Comparison of ENCODE assay signal across 1 cellular context in genomic region chr11:18578975-18579598, GRCh38.
TF ChIP-seq lines count a peak whose summit lies in the region.

No MANE protein-coding gene starts in this region.

TF ChIP-seq in GM12878, 131 proteins besides CTCF, POLR2A, EP300 and RAD21:
- TF ChIP-seq PAX5 (IDR thresholded peaks at IDR 0.05; ENCODE audit: borderline replicate concordance, low read depth, low read length) (no peak), EGR1 (IDR thresholded peaks at IDR 0.05; ENCODE audit: borderline replicate concordance in 1 of 2, low read depth in 2 of 2, low read length in 2 of 2) (no peak), SMAD5 (IDR thresholded peaks at IDR 0.05; ENCODE audit: low read depth) (no peak), MYC (IDR thresholded peaks at IDR 0.05; ENCODE audit: insufficient read depth, insufficient read length, insufficient replicate concordance, low read length, severe bottlenecking) (no peak), ZNF217 (IDR thresholded peaks at IDR 0.05) (peak; percentile 39; the same call in 1 of the 2 replicates), KAT2A (conservative IDR thresholded peaks at IDR 0.05; ENCODE audit: control insufficient read depth, low read depth, low read length) (no peak), ZSCAN29 (IDR thresholded peaks at IDR 0.05) (no peak), RUNX3 (IDR thresholded peaks at IDR 0.05; ENCODE audit: low read length) (no peak), JUNB (IDR thresholded peaks at IDR 0.05) (peak; percentile 82), ZBTB40 (IDR thresholded peaks at IDR 0.05; ENCODE audit: borderline replicate concordance) (no peak), IKZF1 (conservative IDR thresholded peaks at IDR 0.05) (0 out of 2 replicates have a peak, but pooled peaks have one; percentile 16), SMARCA5 (IDR thresholded peaks at IDR 0.05) (0 out of 2 replicates have a peak, but pooled peaks have one; percentile 23), BHLHE40 (IDR thresholded peaks at IDR 0.05; ENCODE audit: borderline replicate concordance in 1 of 2, low read depth in 2 of 2, low read length in 1 of 2) (no peak), KDM1A (IDR thresholded peaks at IDR 0.05; ENCODE audit: borderline replicate concordance) (no peak), YBX1 (IDR thresholded peaks at IDR 0.05) (no peak), NKRF (conservative IDR thresholded peaks at IDR 0.05) (no peak), NR2F1 (conservative IDR thresholded peaks at IDR 0.05) (no peak; the same call in 1 of the 2 replicates), IRF3 (IDR thresholded peaks at IDR 0.05) (no peak), USF2 (IDR thresholded peaks at IDR 0.05; ENCODE audit: borderline replicate concordance, low read depth, low read length) (no peak), ZBTB4 (CRISPR knock-in tag; IDR thresholded peaks at IDR 0.05) (no peak), MLLT1 (IDR thresholded peaks at IDR 0.05) (0 out of 2 replicates have a peak, but pooled peaks have one; percentile 46), IRF4 (IDR thresholded peaks at IDR 0.05; ENCODE audit: low read depth, low read length) (no peak), NBN (IDR thresholded peaks at IDR 0.05) (no peak), ZBTB33 (IDR thresholded peaks at IDR 0.05) (no peak), PML (IDR thresholded peaks at IDR 0.05; ENCODE audit: low read length) (no peak)
